In the genomic region with DNA sequence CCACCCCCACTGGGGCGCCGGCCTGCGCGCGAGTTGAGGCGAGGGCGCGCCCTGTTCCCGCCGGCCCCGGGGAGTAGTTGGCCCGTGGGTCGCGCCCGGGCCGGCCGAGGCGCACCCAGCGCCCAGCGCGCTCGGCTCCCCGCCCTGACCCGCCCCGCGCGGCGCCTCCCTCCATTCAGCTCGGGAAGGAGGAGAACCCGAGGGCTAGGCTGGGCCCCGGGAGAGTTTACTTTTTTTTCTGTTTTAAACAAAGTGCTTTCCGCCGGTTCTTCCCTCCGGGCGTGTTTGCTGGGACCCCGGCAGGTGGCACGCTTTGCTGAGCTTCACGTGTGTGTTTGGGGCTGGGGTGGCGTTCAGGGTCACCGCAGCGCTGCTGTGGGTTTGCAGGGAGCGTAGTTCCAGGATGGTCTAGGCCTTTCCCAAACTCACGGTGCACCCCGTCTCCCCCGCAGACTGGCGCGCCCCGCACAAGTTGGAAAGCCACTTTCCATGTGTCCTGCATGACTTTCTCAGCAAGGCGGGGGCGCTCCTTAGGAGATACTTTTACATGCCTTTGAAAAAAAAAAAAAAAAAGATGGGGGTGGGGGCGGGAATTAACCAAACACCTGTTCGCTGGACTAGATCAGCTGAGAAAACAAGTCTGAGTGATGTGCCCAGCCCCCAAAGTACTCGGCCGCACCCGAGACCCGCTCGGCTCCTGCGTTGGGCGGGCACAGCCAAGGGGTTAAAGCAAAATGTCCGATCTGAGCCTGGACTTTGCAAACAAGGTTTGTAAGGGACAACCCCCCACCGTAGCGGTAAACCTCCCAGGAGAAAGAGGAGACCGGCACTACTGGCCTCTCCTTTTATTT, we compare ENCODE assay signal across 8 cellular contexts. TPM values are rescaled to one million over a fixed set of nuclear protein-coding genes. Genes with fewer than 3 reads are reported as not detected.
A peak's percentile ranks its signal among the peaks of the same experiment; 100 is the strongest.
DNase-seq lines count a peak whose midpoint lies in the region; ATAC-seq and TF ChIP-seq lines count a peak whose summit lies in the region.

No MANE protein-coding gene starts in this region.

- H3K4me3 ChIP-seq in epithelial cell of proximal tubule (ENCODE audit: low read depth, low read length) (peak overlapping the region; percentile 83), muscle layer of duodenum (ENCODE audit: low read depth in 1 of 2, low read length in 2 of 2) (peak overlapping the region; percentile 77 to 92)

- peak; percentile 26 for TF ChIP-seq CTCF in epithelial cell of proximal tubule (conservative IDR thresholded peaks at IDR 0.05; ENCODE audit: low read depth, low read length)

- H3K27me3 ChIP-seq in muscle layer of duodenum (ENCODE audit: low read depth, low read length): peaks cover 6% of the 10 kb centered on the region

- H3K27ac ChIP-seq in muscle layer of duodenum (ENCODE audit: low read length) (peak overlapping the region; percentile 86), substantia nigra (ENCODE audit: low read depth, low read length, poor library complexity, severe bottlenecking) (peak overlapping the region; percentile 51)

- DNase-seq in NCI-H2171 (lab: John Stamatoyannopoulos, UW): peak; percentile 49
- peak; percentile 43 for DNase-seq in activated T-cell treated with anti-CD3 and anti-CD28 coated beads for 24 hours (ENCODE audit: low read depth)
- DNase-seq in epithelial cell of proximal tubule (ENCODE audit: low read depth): no peak
- peak in 19 of 49 donors; percentile 5 to 52 (median 28) for DNase-seq in substantia nigra (lab: John Stamatoyannopoulos, UW)

- H3K36me3 ChIP-seq in muscle layer of duodenum (ENCODE audit: control insufficient read depth in 1 of 2, insufficient read depth in 2 of 2, low read length in 2 of 2): no peaks in the 10 kb centered on the region

- ATAC-seq in GM18498 (IDR thresholded peaks at IDR 0.05; ENCODE audit: unreplicated experiment) (peak; percentile 33), GM21447 (IDR thresholded peaks at IDR 0.05; ENCODE audit: unreplicated experiment) (no peak), GM21423 (IDR thresholded peaks at IDR 0.05; ENCODE audit: unreplicated experiment) (no peak)

- H3K9me3 ChIP-seq in muscle layer of duodenum (ENCODE audit: control insufficient read depth in 1 of 2, low read length in 2 of 2): no peaks in the 10 kb centered on the region

- peaks cover 0 to 16% of the 10 kb centered on the region in 2 donors for H3K4me1 ChIP-seq in muscle layer of duodenum (ENCODE audit: control insufficient read depth in 1 of 2, insufficient read depth in 2 of 2, low read length in 2 of 2)

RNA-seq across cellular contexts. Expression of a gene that starts 0.8 kb away (rescaled TPM):
- total RNA-seq in epithelial cell of proximal tubule: 87.0 and 100 TPM in 2 replicates
